ENCODE assay signal across 8 cellular contexts in the genomic region with DNA sequence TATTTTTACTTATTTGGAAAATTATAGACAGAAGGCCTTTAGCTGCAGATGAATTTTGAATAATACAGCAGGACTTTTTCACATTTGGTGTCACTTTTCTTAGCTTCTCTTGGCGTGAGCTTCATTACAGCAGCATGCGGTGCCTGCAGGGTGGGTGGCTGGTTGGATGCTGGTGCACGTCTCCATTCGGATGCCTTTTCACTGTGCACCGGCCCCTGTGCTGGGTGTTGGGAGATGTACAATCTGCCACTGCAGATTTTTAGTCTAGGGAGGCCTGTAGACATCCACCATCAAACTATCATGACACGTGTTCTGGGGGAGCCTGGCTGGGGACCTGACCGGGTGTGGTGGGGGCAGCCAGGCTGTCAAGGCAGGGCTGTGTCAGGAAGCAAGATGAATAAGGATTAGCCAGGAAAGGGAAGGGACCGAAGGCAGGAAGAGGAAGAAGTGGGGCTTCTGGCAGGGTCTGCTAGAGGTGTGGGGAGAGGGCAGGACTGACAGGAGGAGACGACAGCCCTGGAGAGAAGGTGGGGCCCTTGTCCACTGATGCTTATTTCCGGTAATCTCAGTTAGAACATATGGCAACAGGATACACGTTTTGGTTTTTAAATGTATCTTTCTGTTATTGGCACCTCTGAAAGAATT.
DNase-seq lines count a peak whose midpoint lies in the region; ATAC-seq and TF ChIP-seq lines count a peak whose summit lies in the region.

No MANE protein-coding gene starts in this region.

- no peaks in the 10 kb centered on the region for H3K36me3 ChIP-seq in GM23338 (ENCODE audit: insufficient read depth)

- H3K27me3 Mint-ChIP-seq in CD14-positive monocyte (ENCODE audit: low read depth in 3 of 3), result peaks cover 0 to 2% (median 0%) of the 10 kb centered on the region in 3 donors
- H3K27me3 Mint-ChIP-seq in GM23338 (ENCODE audit: insufficient read depth, low read depth, poor library complexity), result no peaks in the 10 kb centered on the region
- H3K27me3 Mint-ChIP-seq in dendritic cell treated with granulocyte-macrophage colony-stimulating factor and Interleukin-4, amounts not matched to agents 40 ng/mL and 50 ng/mL, for 4 days, result no peaks in the 10 kb centered on the region
- no peaks in the 10 kb centered on the region for H3K27me3 Mint-ChIP-seq in nephron (ENCODE audit: low read depth)

- peak overlapping the region; percentile 31; the same call in 1 of the 2 replicates for H3K4me3 ChIP-seq in GM23338

- no peak for TF ChIP-seq CTCF in CD14-positive monocyte (IDR thresholded peaks at IDR 0.05)
- TF ChIP-seq CTCF in GM23338 (conservative IDR thresholded peaks at IDR 0.05; ENCODE audit: low read depth in 2 of 2), result no peak
- no peak for TF ChIP-seq CTCF in nephron (IDR thresholded peaks at IDR 0.05; ENCODE audit: unreplicated experiment in 3 of 3)

- H3K4me1 ChIP-seq in GM23338 (ENCODE audit: insufficient read depth), result peaks cover 59% of the 10 kb centered on the region

- H3K27ac ChIP-seq in GM23338 (ENCODE audit: low read depth), result peak overlapping the region; percentile 85

- H3K4me3 Mint-ChIP-seq in CD14-positive monocyte (peak overlapping the region in 1 of 2 donors; percentile 42), GM23338 (peak overlapping the region; percentile 40; the same call in 2 of the 3 replicates), nephron (peak overlapping the region; percentile 11 to 67 (median 63))
- no peak overlapping the region for H3K4me3 Mint-ChIP-seq in dendritic cell treated with granulocyte-macrophage colony-stimulating factor and Interleukin-4, amounts not matched to agents 40 ng/mL and 50 ng/mL, for 4 days

- no peak overlapping the region for H2AFZ ChIP-seq in GM23338

- peaks cover 0 to 3% (median 0%) of the 10 kb centered on the region in 7 donors for H3K9me3 Mint-ChIP-seq in CD14-positive monocyte
- no peaks in the 10 kb centered on the region for H3K9me3 Mint-ChIP-seq in GM23338
- no peaks in the 10 kb centered on the region for H3K9me3 Mint-ChIP-seq in dendritic cell treated with granulocyte-macrophage colony-stimulating factor and Interleukin-4, amounts not matched to agents 40 ng/mL and 50 ng/mL, for 4 days
- H3K9me3 Mint-ChIP-seq in nephron, result no peaks in the 10 kb centered on the region

- H3K9me2 ChIP-seq in GM23338 (ENCODE audit: insufficient read depth), result no peaks in the 10 kb centered on the region

- H3K4me1 Mint-ChIP-seq in CD14-positive monocyte, result peaks cover 40% of the 10 kb centered on the region
- peaks cover 74% of the 10 kb centered on the region for H3K4me1 Mint-ChIP-seq in GM23338
- H3K4me1 Mint-ChIP-seq in dendritic cell treated with granulocyte-macrophage colony-stimulating factor and Interleukin-4, amounts not matched to agents 40 ng/mL and 50 ng/mL, for 4 days (ENCODE audit: low read depth), result peaks cover 50% of the 10 kb centered on the region
- H3K4me1 Mint-ChIP-seq in nephron, result peaks cover 58% of the 10 kb centered on the region

- H3K79me2 ChIP-seq in GM23338 (replicated peaks; ENCODE audit: insufficient read depth), result peaks cover 98% of the 10 kb centered on the region

- peak overlapping the region; percentile 72 for H3K4me2 ChIP-seq in GM23338

- H3K27me3 ChIP-seq in GM23338 (ENCODE audit: insufficient read depth), result no peaks in the 10 kb centered on the region

- no peak for DNase-seq in CD14-positive monocyte (ENCODE audit: low spot score)
- no peak for DNase-seq in GM23338 (ENCODE audit: low spot score)
- no peak for DNase-seq in stimulated activated CD4-positive, alpha-beta T cell treated with anti-CD3 and anti-CD28 coated beads, Interleukin-15, amount 100 ng/mL, for 24 hours
- DNase-seq in activated CD4-positive, alpha-beta T cell treated with anti-CD3 and anti-CD28 coated beads, Interleukin-2, amount 50 U/mL, for 48 hours, result no peak
- DNase-seq in NCI-H1092 (lab: John Stamatoyannopoulos, UW), result no peak

- intact Hi-C loops in CD14-positive monocyte (cut with micrococcal nuclease), result no loop called here
- intact Hi-C loops in dendritic cell treated with granulocyte-macrophage colony-stimulating factor and Interleukin-4, amounts not matched to agents 40 ng/mL and 50 ng/mL, for 4 days (cut with micrococcal nuclease), result loop anchor here (5.0 kb wide), 1 partner anchor 42 kb away; no protein-coding TSS in a partner anchor

- H3K36me3 Mint-ChIP-seq in CD14-positive monocyte (peaks cover 32 to 33% of the 10 kb centered on the region in 2 donors), GM23338 (ENCODE audit: low read depth) (peaks cover 20% of the 10 kb centered on the region), nephron (ENCODE audit: low read depth) (peaks cover 24% of the 10 kb centered on the region)
- peaks cover 42% of the 10 kb centered on the region for H3K36me3 Mint-ChIP-seq in dendritic cell treated with granulocyte-macrophage colony-stimulating factor and Interleukin-4, amounts not matched to agents 40 ng/mL and 50 ng/mL, for 4 days (ENCODE audit: low read depth)

- peaks cover 12% of the 10 kb centered on the region for H4K20me1 ChIP-seq in GM23338 (replicated peaks; ENCODE audit: insufficient read depth)

- H3F3A ChIP-seq in GM23338 (replicated peaks; ENCODE audit: low read depth), result no peaks in the 10 kb centered on the region

- H3K27ac Mint-ChIP-seq in CD14-positive monocyte (peak overlapping the region in 4 of 7 donors; percentile 27 to 79 (median 49)), GM23338 (peak overlapping the region; percentile 70), nephron (peak overlapping the region; percentile 63 to 75 (median 64))
- H3K27ac Mint-ChIP-seq in dendritic cell treated with granulocyte-macrophage colony-stimulating factor and Interleukin-4, amounts not matched to agents 40 ng/mL and 50 ng/mL, for 4 days, result peak overlapping the region; percentile 62

- ATAC-seq in GM23338 (no peak), HG02678 (IDR thresholded peaks at IDR 0.05; ENCODE audit: unreplicated experiment) (no peak)

TF ChIP-seq in GM23338, 12 proteins besides CTCF, POLR2A, EP300 and RAD21 (continues in another document):
- TF ChIP-seq, protein P1, sequence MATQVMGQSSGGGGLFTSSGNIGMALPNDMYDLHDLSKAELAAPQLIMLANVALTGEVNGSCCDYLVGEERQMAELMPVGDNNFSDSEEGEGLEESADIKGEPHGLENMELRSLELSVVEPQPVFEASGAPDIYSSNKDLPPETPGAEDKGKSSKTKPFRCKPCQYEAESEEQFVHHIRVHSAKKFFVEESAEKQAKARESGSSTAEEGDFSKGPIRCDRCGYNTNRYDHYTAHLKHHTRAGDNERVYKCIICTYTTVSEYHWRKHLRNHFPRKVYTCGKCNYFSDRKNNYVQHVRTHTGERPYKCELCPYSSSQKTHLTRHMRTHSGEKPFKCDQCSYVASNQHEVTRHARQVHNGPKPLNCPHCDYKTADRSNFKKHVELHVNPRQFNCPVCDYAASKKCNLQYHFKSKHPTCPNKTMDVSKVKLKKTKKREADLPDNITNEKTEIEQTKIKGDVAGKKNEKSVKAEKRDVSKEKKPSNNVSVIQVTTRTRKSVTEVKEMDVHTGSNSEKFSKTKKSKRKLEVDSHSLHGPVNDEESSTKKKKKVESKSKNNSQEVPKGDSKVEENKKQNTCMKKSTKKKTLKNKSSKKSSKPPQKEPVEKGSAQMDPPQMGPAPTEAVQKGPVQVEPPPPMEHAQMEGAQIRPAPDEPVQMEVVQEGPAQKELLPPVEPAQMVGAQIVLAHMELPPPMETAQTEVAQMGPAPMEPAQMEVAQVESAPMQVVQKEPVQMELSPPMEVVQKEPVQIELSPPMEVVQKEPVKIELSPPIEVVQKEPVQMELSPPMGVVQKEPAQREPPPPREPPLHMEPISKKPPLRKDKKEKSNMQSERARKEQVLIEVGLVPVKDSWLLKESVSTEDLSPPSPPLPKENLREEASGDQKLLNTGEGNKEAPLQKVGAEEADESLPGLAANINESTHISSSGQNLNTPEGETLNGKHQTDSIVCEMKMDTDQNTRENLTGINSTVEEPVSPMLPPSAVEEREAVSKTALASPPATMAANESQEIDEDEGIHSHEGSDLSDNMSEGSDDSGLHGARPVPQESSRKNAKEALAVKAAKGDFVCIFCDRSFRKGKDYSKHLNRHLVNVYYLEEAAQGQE (IDR thresholded peaks at IDR 0.05; ENCODE audit: unreplicated experiment), result no peak
- TF ChIP-seq EZH2 (IDR thresholded peaks at IDR 0.05; ENCODE audit: low read depth, unreplicated experiment), result no peak
- no peak for TF ChIP-seq ZNF114 (CRISPR knock-in tag; IDR thresholded peaks at IDR 0.05)
- TF ChIP-seq, protein P2, sequence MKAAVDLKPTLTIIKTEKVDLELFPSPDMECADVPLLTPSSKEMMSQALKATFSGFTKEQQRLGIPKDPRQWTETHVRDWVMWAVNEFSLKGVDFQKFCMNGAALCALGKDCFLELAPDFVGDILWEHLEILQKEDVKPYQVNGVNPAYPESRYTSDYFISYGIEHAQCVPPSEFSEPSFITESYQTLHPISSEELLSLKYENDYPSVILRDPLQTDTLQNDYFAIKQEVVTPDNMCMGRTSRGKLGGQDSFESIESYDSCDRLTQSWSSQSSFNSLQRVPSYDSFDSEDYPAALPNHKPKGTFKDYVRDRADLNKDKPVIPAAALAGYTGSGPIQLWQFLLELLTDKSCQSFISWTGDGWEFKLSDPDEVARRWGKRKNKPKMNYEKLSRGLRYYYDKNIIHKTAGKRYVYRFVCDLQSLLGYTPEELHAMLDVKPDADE (IDR thresholded peaks at IDR 0.05), result no peak
- no peak for TF ChIP-seq NANOG (IDR thresholded peaks at IDR 0.05; ENCODE audit: borderline replicate concordance)
- no peak for TF ChIP-seq EZH2phosphoT487 (IDR thresholded peaks at IDR 0.05; ENCODE audit: unreplicated experiment)
